1 cellular context compared by ENCODE assay signal in genomic region chr2:231643494-231643888, GRCh38.
TF ChIP-seq lines count a peak whose summit lies in the region.

No MANE protein-coding gene starts in this region.

TF ChIP-seq in HCT116, 20 proteins besides CTCF, POLR2A, EP300 and RAD21 (continued from another document):
- no peak for TF ChIP-seq ZBTB33 (IDR thresholded peaks at IDR 0.05; ENCODE audit: extremely low read depth, insufficient replicate concordance, low read length)
- no peak for TF ChIP-seq SIN3A (IDR thresholded peaks at IDR 0.05; ENCODE audit: low read depth)
- TF ChIP-seq TCF7L2 (IDR thresholded peaks at IDR 0.05; ENCODE audit: borderline replicate concordance, extremely low read depth, insufficient read depth, insufficient read length): no peak
- TF ChIP-seq ZNF274 (IDR thresholded peaks at IDR 0.05; ENCODE audit: low read depth, low read length): no peak
- TF ChIP-seq CEBPB (IDR thresholded peaks at IDR 0.05; ENCODE audit: low read depth): no peak
- TF ChIP-seq EZH2 (IDR thresholded peaks at IDR 0.05): no peak
- no peak for TF ChIP-seq POLR2AphosphoS5 (IDR thresholded peaks at IDR 0.05; ENCODE audit: low read depth, low read length)
- no peak for TF ChIP-seq ATF3 (IDR thresholded peaks at IDR 0.05)
- TF ChIP-seq ELF1 (IDR thresholded peaks at IDR 0.05; ENCODE audit: borderline replicate concordance, low read depth): no peak
- no peak for TF ChIP-seq ZFX (IDR thresholded peaks at IDR 0.05)
- TF ChIP-seq CBX3 (IDR thresholded peaks at IDR 0.05; ENCODE audit: low read depth): no peak
- TF ChIP-seq REST (IDR thresholded peaks at IDR 0.05; ENCODE audit: low read depth): no peak
- no peak for TF ChIP-seq SRF (IDR thresholded peaks at IDR 0.05; ENCODE audit: low read depth)
- no peak for TF ChIP-seq JUND (IDR thresholded peaks at IDR 0.05)
